Comparison of ENCODE assay signal across 9 cellular contexts in genomic region chr3:143644370-143645089, GRCh38.
DNase-seq lines count a peak whose midpoint lies in the region; ATAC-seq and TF ChIP-seq lines count a peak whose summit lies in the region.
"Had no signal": no experiment of that assay in that cellular context is flagged by ENCODE, and none has a peak within 500 bp of the region (broad histone marks: within the 10 kb centered on the region; RNA-seq: fewer than 3 reads in every experiment).

No MANE protein-coding gene starts in this region.

- H3K4me3 Mint-ChIP-seq in brain = peak overlapping the region in 2 of 5 experiments; percentile 14 to 48
- no peak overlapping the region for H3K4me3 Mint-ChIP-seq in stimulated activated memory B cell treated with anti-CD40 and anti-IgM and Interleukin-4, amounts not matched to agents 10 μg/mL and 1 μg/mL and 100 μg/mL, for 72 hours
- H3K4me3 Mint-ChIP-seq: activated naive CD8-positive, alpha-beta T cell treated with anti-CD3 and anti-CD28 coated beads, Interleukin-2, amount 10 ng/mL, durations not matched to agents 7 days and 5 days had no signal

- H3K9me3 Mint-ChIP-seq in brain = peaks cover 5 to 14% (median 10%) of the 10 kb centered on the region in 5 experiments
- H3K9me3 Mint-ChIP-seq in stimulated activated memory B cell treated with anti-CD40 and anti-IgM and Interleukin-4, amounts not matched to agents 10 μg/mL and 1 μg/mL and 100 μg/mL, for 72 hours = peaks cover 3% of the 10 kb centered on the region

- peaks cover 16% of the 10 kb centered on the region for H3K4me1 Mint-ChIP-seq in brain
- peaks cover 7% of the 10 kb centered on the region for H3K4me1 Mint-ChIP-seq in stimulated activated memory B cell treated with anti-CD40 and anti-IgM and Interleukin-4, amounts not matched to agents 10 μg/mL and 1 μg/mL and 100 μg/mL, for 72 hours
- H3K4me1 Mint-ChIP-seq: activated naive CD8-positive, alpha-beta T cell treated with anti-CD3 and anti-CD28 coated beads, Interleukin-2, amount 10 ng/mL, durations not matched to agents 7 days and 5 days had no signal

- DNase-seq in SIG-M5 treated with dmso at 0.1 percent for 504 hours (lab: John Stamatoyannopoulos, UW; ENCODE audit: unreplicated experiment) (peak; percentile 20), SIG-M5 (lab: John Stamatoyannopoulos, UW) (no peak), NCI-H510A treated with DMSO at 0.1 percent for 48 hours (lab: John Stamatoyannopoulos, UW) (peak; percentile 63), inferior parietal cortex (ENCODE audit: extremely low spot score) (peak; percentile 70)
- DNase-seq: activated naive CD8-positive, alpha-beta T cell treated with anti-CD3 and anti-CD28 coated beads, Interleukin-2, amount 10 ng/mL, durations not matched to agents 7 days and 5 days had no signal

- peaks cover 14% of the 10 kb centered on the region for H3K36me3 Mint-ChIP-seq in brain
- H3K36me3 Mint-ChIP-seq in stimulated activated memory B cell treated with anti-CD40 and anti-IgM and Interleukin-4, amounts not matched to agents 10 μg/mL and 1 μg/mL and 100 μg/mL, for 72 hours = peaks cover 8% of the 10 kb centered on the region

- peak overlapping the region in 4 of 5 experiments; percentile 21 to 77 (median 40) for H3K27ac Mint-ChIP-seq in brain
- H3K27ac Mint-ChIP-seq in stimulated activated memory B cell treated with anti-CD40 and anti-IgM and Interleukin-4, amounts not matched to agents 10 μg/mL and 1 μg/mL and 100 μg/mL, for 72 hours = no peak overlapping the region
- H3K27ac Mint-ChIP-seq: activated naive CD8-positive, alpha-beta T cell treated with anti-CD3 and anti-CD28 coated beads, Interleukin-2, amount 10 ng/mL, durations not matched to agents 7 days and 5 days had no signal

- TF ChIP-seq CTCF in brain (conservative IDR thresholded peaks at IDR 0.05) = peak; percentile 69 to 76

- no peaks in the 10 kb centered on the region for H3K27me3 Mint-ChIP-seq in brain
- no peaks in the 10 kb centered on the region for H3K27me3 Mint-ChIP-seq in stimulated activated memory B cell treated with anti-CD40 and anti-IgM and Interleukin-4, amounts not matched to agents 10 μg/mL and 1 μg/mL and 100 μg/mL, for 72 hours
- H3K27me3 Mint-ChIP-seq: activated naive CD8-positive, alpha-beta T cell treated with anti-CD3 and anti-CD28 coated beads, Interleukin-2, amount 10 ng/mL, durations not matched to agents 7 days and 5 days had no signal

- ATAC-seq in HG02870 (IDR thresholded peaks at IDR 0.05; ENCODE audit: unreplicated experiment) (peak; percentile 45), GM21825 (IDR thresholded peaks at IDR 0.05; ENCODE audit: unreplicated experiment) (no peak)
- peak; percentile 45 for ATAC-seq in stimulated activated memory B cell treated with anti-CD40 and anti-IgM and Interleukin-4, amounts not matched to agents 10 μg/mL and 1 μg/mL and 100 μg/mL, for 72 hours
